ENCODE assay signal across 36 cellular contexts in genomic region chr10:118624747-118625146, GRCh38. TPM values are rescaled to one million over a fixed set of nuclear protein-coding genes. Genes with fewer than 3 reads are reported as not detected.
"Had no signal": no experiment of that assay in that cellular context is flagged by ENCODE, and none has a peak within 500 bp of the region (broad histone marks: within the 10 kb centered on the region; RNA-seq: fewer than 3 reads in every experiment).

No MANE protein-coding gene starts in this region.

- H3K27ac ChIP-seq: adrenal gland, body of pancreas, esophagus muscularis mucosa, foreskin keratinocyte, gastrocnemius medialis, heart left ventricle, WERI-Rb-1 had no signal

- H3K36me3 ChIP-seq: adrenal gland, esophagus muscularis mucosa, gastrocnemius medialis, heart left ventricle, WERI-Rb-1 had no signal

- FAIRE-seq: colon had no signal

- H3K4me3 ChIP-seq: adrenal gland, body of pancreas, esophagus muscularis mucosa, gastrocnemius medialis, heart left ventricle had no signal

- DNase-seq: activated B cell treated with CpG ODN at 0.5 μM for 24 hours; activated CD4-positive, alpha-beta memory T cell treated with anti-CD3 and anti-CD28 coated beads for 36 hours; activated CD4-positive, alpha-beta T cell treated with anti-CD3 and anti-CD28 coated beads for 36 hours; activated CD4-positive, alpha-beta T cell treated with anti-CD3 and anti-CD28 coated beads, Interleukin-2, amount 10 ng/mL, durations not matched to agents 24 days and 14 days; activated CD4-positive, CD25-positive, alpha-beta regulatory T cell treated with anti-CD3 and anti-CD28 coated beads, Interleukin-2, amount 50 U/mL, for 72 hours; activated CD8-positive, alpha-beta memory T cell treated with anti-CD3 and anti-CD28 coated beads, Interleukin-2, amount 10 ng/mL, durations not matched to agents 7 days and 5 days; activated CD8-positive, alpha-beta memory T cell treated with anti-CD3 and anti-CD28 coated beads, Interleukin-2, amount 50 U/mL, for 4 hours; activated CD8-positive, alpha-beta T cell treated with anti-CD3 and anti-CD28 coated beads, Interleukin-2, amount 10 ng/mL, durations not matched to agents 7 days and 5 days; activated effector memory CD4-positive, alpha-beta T cell treated with anti-CD3 and anti-CD28 coated beads, Interleukin-2, amount 50 U/mL, for 16 hours; activated naive CD4-positive, alpha-beta T cell treated with anti-CD3 and anti-CD28 coated beads for 36 hours; activated naive CD8-positive, alpha-beta T cell treated with anti-CD3 and anti-CD28 coated beads for 36 hours; activated naive CD8-positive, alpha-beta T cell treated with anti-CD3 and anti-CD28 coated beads, Interleukin-2, amount 50 U/mL, for 24 hours; activated T-cell treated with anti-CD3 and anti-CD28 coated beads, Interleukin-2, amount 50 U/mL, for 1 hour; activated T-cell treated with anti-CD3 and anti-CD28 coated beads, Interleukin-2, amount 50 U/mL, for 48 hours; adrenal gland; amygdala; aorta; body of pancreas; caudate nucleus; cortex of kidney; dermis blood vessel endothelial cell; effector CD4-positive, alpha-beta T cell; effector memory CD8-positive, alpha-beta T cell; erythroblast; foreskin keratinocyte; gastrocnemius medialis; glutamatergic neuron; heart left ventricle; T1000; WERI-Rb-1 had no signal

- H3K4me1 ChIP-seq: foreskin keratinocyte, gastrocnemius medialis had no signal

- ATAC-seq: activated CD4-positive, alpha-beta T cell treated with anti-CD3 and anti-CD28 coated beads for 36 hours; activated CD8-positive, alpha-beta memory T cell treated with anti-CD3 and anti-CD28 coated beads, Interleukin-2, amount 10 ng/mL, durations not matched to agents 7 days and 5 days; activated CD8-positive, alpha-beta T cell treated with anti-CD3 and anti-CD28 coated beads, Interleukin-2, amount 10 ng/mL, durations not matched to agents 7 days and 5 days; activated naive CD8-positive, alpha-beta T cell treated with anti-CD3 and anti-CD28 coated beads, Interleukin-2, amount 50 U/mL, for 24 hours; body of pancreas; effector memory CD8-positive, alpha-beta T cell; foreskin keratinocyte; gastrocnemius medialis; heart left ventricle had no signal

- H3K9me3 ChIP-seq: adrenal gland, body of pancreas, esophagus muscularis mucosa, gastrocnemius medialis, heart left ventricle had no signal

- H3K27me3 ChIP-seq: adrenal gland, body of pancreas had no signal

RNA-seq across cellular contexts. Expression of gene PRLHR, which starts 29.3 kb away (rescaled TPM):
- total RNA-seq: activated B cell treated with CpG ODN at 0.5 μM for 24 hours; activated CD4-positive, alpha-beta memory T cell treated with anti-CD3 and anti-CD28 coated beads for 36 hours; activated CD4-positive, alpha-beta T cell treated with anti-CD3 and anti-CD28 coated beads for 36 hours; activated CD4-positive, alpha-beta T cell treated with anti-CD3 and anti-CD28 coated beads, Interleukin-2, amount 10 ng/mL, durations not matched to agents 24 days and 14 days; activated CD8-positive, alpha-beta memory T cell treated with anti-CD3 and anti-CD28 coated beads for 36 hours; activated CD8-positive, alpha-beta memory T cell treated with anti-CD3 and anti-CD28 coated beads, Interleukin-2, amount 10 ng/mL, durations not matched to agents 7 days and 5 days; activated CD8-positive, alpha-beta T cell treated with anti-CD3 and anti-CD28 coated beads, Interleukin-2, amount 10 ng/mL, durations not matched to agents 7 days and 5 days; activated naive CD4-positive, alpha-beta T cell treated with anti-CD3 and anti-CD28 coated beads for 36 hours; activated naive CD8-positive, alpha-beta T cell treated with anti-CD3 and anti-CD28 coated beads for 36 hours; activated T-helper 1 cell treated with anti-CD3 and anti-CD28 coated beads, Interleukin-12 subunit alpha, Interleukin-12 subunit beta, Interleukin-2, Interleukin-4 antibody, amounts not matched to agents 30 ng/mL and 10 ng/mL and 1 ng/mL, durations not matched to agents 14 hours and 24 hours and 36 hours; activated T-helper 2 cell treated with anti-CD3 and anti-CD28 coated beads, Interferon-gamma antibody, Interleukin-2, Interleukin-4, amounts not matched to agents 10 μg/mL and 5 μg/mL and 100 μg/mL, durations not matched to agents 14 hours and 24 hours and 36 hours; aorta; body of pancreas; chondrocyte; dermis blood vessel endothelial cell; foreskin keratinocyte; gastrocnemius medialis; heart left ventricle had no signal
- polyA plus RNA-seq: aorta, foreskin keratinocyte, heart left ventricle had no signal
